Comparison of ENCODE assay signal across 1 cellular context in genomic region chr10:77417359-77417758, GRCh38.
TF ChIP-seq lines count a peak whose summit lies in the region.

No MANE protein-coding gene starts in this region.

TF ChIP-seq in SK-N-SH treated with all-trans-retinoic acid at 6 μM for 48 hours, 23 proteins besides CTCF, POLR2A, EP300 and RAD21 (continued from another document):
- TF ChIP-seq POU6F1 (CRISPR knock-in tag; IDR thresholded peaks at IDR 0.05; ENCODE audit: borderline replicate concordance, low read depth), result no peak
